Comparison of ENCODE assay signal across 10 cellular contexts in the genomic region with DNA sequence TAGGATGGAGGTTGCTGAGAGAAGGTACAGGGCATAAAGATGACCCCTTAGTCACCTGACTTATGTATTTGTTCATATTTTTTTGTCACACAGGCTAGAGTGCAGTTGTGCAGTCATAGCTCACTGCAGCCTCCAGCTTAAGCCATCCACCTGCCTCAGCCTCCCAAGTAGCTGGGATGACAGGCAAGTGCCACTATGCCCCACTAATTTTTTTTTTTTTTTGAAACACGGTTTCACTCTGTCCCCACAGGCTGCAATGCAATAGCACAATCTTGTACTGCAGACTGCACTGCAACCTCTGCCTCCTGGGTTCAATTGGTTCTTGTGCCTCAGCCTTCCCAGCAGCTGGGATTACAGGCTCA. TPM values are rescaled to one million over a fixed set of nuclear protein-coding genes. Genes with fewer than 3 reads are reported as not detected.
DNase-seq lines count a peak whose midpoint lies in the region; ATAC-seq and TF ChIP-seq lines count a peak whose summit lies in the region.
"Had no signal": no experiment of that assay in that cellular context is flagged by ENCODE, and none has a peak within 500 bp of the region (broad histone marks: within the 10 kb centered on the region; RNA-seq: fewer than 3 reads in every experiment).

No MANE protein-coding gene starts in this region.

- H3K27ac Mint-ChIP-seq in activated naive CD4-positive, alpha-beta T cell treated with anti-CD3 and anti-CD28 coated beads, Interleukin-2, amount 50 U/mL, for 24 hours, result peak overlapping the region; percentile 81
- peak overlapping the region; percentile 72 for H3K27ac Mint-ChIP-seq in activated CD8-positive, alpha-beta T cell treated with anti-CD3 and anti-CD28 coated beads for 36 hours
- H3K27ac Mint-ChIP-seq in memory B cell, result no peak overlapping the region

- no peak for TF ChIP-seq CTCF in activated CD8-positive, alpha-beta T cell treated with anti-CD3 and anti-CD28 coated beads for 36 hours (IDR thresholded peaks at IDR 0.05)
- no peak for TF ChIP-seq CTCF in vagina (IDR thresholded peaks at IDR 0.05)

- no peak for TF ChIP-seq POLR2A in vagina (IDR thresholded peaks at IDR 0.05)

- no peaks in the 10 kb centered on the region for H3K36me3 ChIP-seq in vagina

- peak overlapping the region in 1 of 2 donors; percentile 86 for H3K4me3 ChIP-seq in vagina

- CTCF ChIA-PET in activated CD8-positive, alpha-beta T cell treated with anti-CD3 and anti-CD28 coated beads for 36 hours (lab: Charles Lee), result interaction anchor here (0.6 to 2.8 kb wide), 12 partner anchors 12 to 460 kb away, joined by 3 to 14 read pairs (median 4); partner anchors contain the start of genes AP4M1, LAMTOR4 and MCM7

- H3K27ac ChIP-seq in vagina, result peak overlapping the region; percentile 96

- H3K9me3 Mint-ChIP-seq in activated naive CD4-positive, alpha-beta T cell treated with anti-CD3 and anti-CD28 coated beads, Interleukin-2, amount 50 U/mL, for 24 hours, result no peaks in the 10 kb centered on the region
- H3K9me3 Mint-ChIP-seq in activated CD8-positive, alpha-beta T cell treated with anti-CD3 and anti-CD28 coated beads for 36 hours, result no peaks in the 10 kb centered on the region
- H3K9me3 Mint-ChIP-seq in memory B cell, result no peaks in the 10 kb centered on the region

- POLR2A ChIA-PET in activated CD8-positive, alpha-beta T cell treated with anti-CD3 and anti-CD28 coated beads for 36 hours (lab: Charles Lee), result interaction anchor here (0.5 to 4.9 kb wide), 8 partner anchors 14 to 201 kb away, joined by 3 to 43 read pairs (median 3); partner anchors contain the start of genes AP4M1 and MCM7

- H3K9me3 ChIP-seq in vagina, result no peaks in the 10 kb centered on the region
- H3K9me3 ChIP-seq: heart right ventricle had no signal

- no peaks in the 10 kb centered on the region for H3K27me3 Mint-ChIP-seq in activated naive CD4-positive, alpha-beta T cell treated with anti-CD3 and anti-CD28 coated beads, Interleukin-2, amount 50 U/mL, for 24 hours
- H3K27me3 Mint-ChIP-seq in activated CD8-positive, alpha-beta T cell treated with anti-CD3 and anti-CD28 coated beads for 36 hours, result no peaks in the 10 kb centered on the region
- no peaks in the 10 kb centered on the region for H3K27me3 Mint-ChIP-seq in memory B cell

- no peak for ATAC-seq in activated CD8-positive, alpha-beta T cell treated with anti-CD3 and anti-CD28 coated beads for 36 hours
- ATAC-seq in memory B cell (ENCODE audit: low read depth), result no peak
- no peak for ATAC-seq in HG03135 (IDR thresholded peaks at IDR 0.05; ENCODE audit: unreplicated experiment)

- no peaks in the 10 kb centered on the region for H3K27me3 ChIP-seq in vagina
- H3K27me3 ChIP-seq: heart right ventricle had no signal

- H3K4me1 Mint-ChIP-seq in activated naive CD4-positive, alpha-beta T cell treated with anti-CD3 and anti-CD28 coated beads, Interleukin-2, amount 50 U/mL, for 24 hours, result peaks cover 39% of the 10 kb centered on the region
- H3K4me1 Mint-ChIP-seq in activated CD8-positive, alpha-beta T cell treated with anti-CD3 and anti-CD28 coated beads for 36 hours (ENCODE audit: low read depth), result peaks cover 22% of the 10 kb centered on the region
- H3K4me1 Mint-ChIP-seq in memory B cell, result peaks cover 21% of the 10 kb centered on the region

- intact Hi-C loops in activated CD8-positive, alpha-beta T cell treated with anti-CD3 and anti-CD28 coated beads for 36 hours (cut with micrococcal nuclease), result loop anchor here (10.0 kb wide), 1 partner anchor 214 kb away; the partner anchor contains the start of gene TRIM4
- intact Hi-C loops in vagina (cut with DNase I), result no loop called here

- DNase-seq in activated naive CD4-positive, alpha-beta T cell treated with Interleukin-2 at 50 U/mL for 16 hours, result no peak
- DNase-seq in activated CD8-positive, alpha-beta T cell treated with anti-CD3 and anti-CD28 coated beads for 36 hours, result no peak
- DNase-seq in memory B cell (ENCODE audit: low spot score in 2 of 2) (no peak), vagina (ENCODE audit: extremely low spot score in 2 of 2) (no peak), anterior cingulate cortex (lab: John Stamatoyannopoulos, UW) (no peak), iPS-NIHi7 (ENCODE audit: extremely low spot score) (no peak)
- DNase-seq: heart right ventricle, NCI-H187 treated with DMSO at 0.1 percent for 48 hours had no signal

- H3K4me1 ChIP-seq in vagina, result peaks cover 41% of the 10 kb centered on the region

- peak overlapping the region; percentile 98 for H3K4me3 Mint-ChIP-seq in activated naive CD4-positive, alpha-beta T cell treated with anti-CD3 and anti-CD28 coated beads, Interleukin-2, amount 50 U/mL, for 24 hours
- H3K4me3 Mint-ChIP-seq in activated CD8-positive, alpha-beta T cell treated with anti-CD3 and anti-CD28 coated beads for 36 hours, result peak overlapping the region; percentile 99
- peak overlapping the region; percentile 27 for H3K4me3 Mint-ChIP-seq in memory B cell

- peaks cover 1% of the 10 kb centered on the region for H3K36me3 Mint-ChIP-seq in activated naive CD4-positive, alpha-beta T cell treated with anti-CD3 and anti-CD28 coated beads, Interleukin-2, amount 50 U/mL, for 24 hours
- H3K36me3 Mint-ChIP-seq in activated CD8-positive, alpha-beta T cell treated with anti-CD3 and anti-CD28 coated beads for 36 hours (ENCODE audit: low read depth), result peaks cover 1% of the 10 kb centered on the region
- no peaks in the 10 kb centered on the region for H3K36me3 Mint-ChIP-seq in memory B cell

RNA-seq across cellular contexts. Expression of gene MBLAC1, which starts 1.8 kb away (rescaled TPM):
- total RNA-seq in activated CD8-positive, alpha-beta T cell treated with anti-CD3 and anti-CD28 coated beads for 36 hours, result 1 to 10 TPM; 1.9 to 2.1 TPM
- 2.9 TPM for total RNA-seq in vagina

RNA-seq across cellular contexts. Expression of gene CNPY4, which starts 9.1 kb away (rescaled TPM):
- total RNA-seq in activated CD8-positive, alpha-beta T cell treated with anti-CD3 and anti-CD28 coated beads for 36 hours, result 10 to 100 TPM in 1 of 2 experiments, 1 to 10 TPM in 1; 9.8 to 10.4 TPM
- 14.5 TPM for total RNA-seq in vagina

RNA-seq across cellular contexts. Expression of gene TAF6, which starts 9.4 kb away (rescaled TPM):
- 10 to 100 TPM; 48.6 to 55.3 TPM for total RNA-seq in activated CD8-positive, alpha-beta T cell treated with anti-CD3 and anti-CD28 coated beads for 36 hours
- 54.3 TPM for total RNA-seq in vagina

RNA-seq across cellular contexts. Expression of gene LAMTOR4, which starts 20.1 kb away (rescaled TPM):
- 100 to 1,000 TPM; 108 to 116 TPM for total RNA-seq in activated CD8-positive, alpha-beta T cell treated with anti-CD3 and anti-CD28 coated beads for 36 hours
- 161 TPM for total RNA-seq in vagina

RNA-seq across cellular contexts. Expression of gene AP4M1, which starts 27.1 kb away (rescaled TPM):
- 10 to 100 TPM in 1 of 2 experiments, 1 to 10 TPM in 1; 9.8 to 10.9 TPM for total RNA-seq in activated CD8-positive, alpha-beta T cell treated with anti-CD3 and anti-CD28 coated beads for 36 hours
- total RNA-seq in vagina, result 26.3 TPM

Comparison
In these comparisons a context has a peak if more than half of its experiments do, and no peak if none do; other contexts are left out.
1. H3K4me3 Mint-ChIP-seq: peak in every context shown above with its lines; median percentile 99 in activated CD8-positive, alpha-beta T cell treated with anti-CD3 and anti-CD28 coated beads for 36 hours; 98 in activated naive CD4-positive, alpha-beta T cell treated with anti-CD3 and anti-CD28 coated beads, Interleukin-2, amount 50 U/mL, for 24 hours; 27 in memory B cell.